Comparison of ENCODE assay signal across 10 cellular contexts in genomic region chrX:123590842-123591491, GRCh38.
DNase-seq lines count a peak whose midpoint lies in the region; ATAC-seq and TF ChIP-seq lines count a peak whose summit lies in the region.
"Had no signal": no experiment of that assay in that cellular context is flagged by ENCODE, and none has a peak within 500 bp of the region (broad histone marks: within the 10 kb centered on the region; RNA-seq: fewer than 3 reads in every experiment).

No MANE protein-coding gene starts in this region.

- H3K4me3 Mint-ChIP-seq in activated CD4-positive, alpha-beta memory T cell treated with anti-CD3 and anti-CD28 coated beads for 36 hours: peak overlapping the region; percentile 20
- no peak overlapping the region for H3K4me3 Mint-ChIP-seq in WTC11
- H3K4me3 Mint-ChIP-seq in CD4-positive, alpha-beta memory T cell: no peak overlapping the region

- H3K4me3 ChIP-seq in mucosa of descending colon: no peak overlapping the region
- H3K4me3 ChIP-seq in CD4-positive, alpha-beta memory T cell (ENCODE audit: low read length in 2 of 2): no peak overlapping the region
- H3K4me3 ChIP-seq in HAP-1: no peak overlapping the region
- H3K4me3 ChIP-seq: gastroesophageal sphincter had no signal

- in situ Hi-C loops in HAP-1 (cut with MboI; ENCODE audit: low sequenced_read_pairs): no loop called here

- H3K27me3 ChIP-seq in CD4-positive, alpha-beta memory T cell (ENCODE audit: insufficient read depth, low read length): no peaks in the 10 kb centered on the region
- H3K27me3 ChIP-seq in HAP-1 (ENCODE audit: low read depth): no peaks in the 10 kb centered on the region
- H3K27me3 ChIP-seq: gastroesophageal sphincter had no signal

- no peak overlapping the region for H3K27ac Mint-ChIP-seq in activated CD4-positive, alpha-beta memory T cell treated with anti-CD3 and anti-CD28 coated beads for 36 hours
- H3K27ac Mint-ChIP-seq in WTC11: no peak overlapping the region
- no peak overlapping the region for H3K27ac Mint-ChIP-seq in CD4-positive, alpha-beta memory T cell

- intact Hi-C loops in activated CD4-positive, alpha-beta memory T cell treated with anti-CD3 and anti-CD28 coated beads for 36 hours (cut with micrococcal nuclease): no loop called here
- intact Hi-C loops in mucosa of descending colon (cut with DNase I, micrococcal nuclease): no loop called here
- intact Hi-C loops in CD4-positive, alpha-beta memory T cell (cut with micrococcal nuclease): no loop called here

- peak; percentile 62 for ATAC-seq in GM18861 (IDR thresholded peaks at IDR 0.05; ENCODE audit: unreplicated experiment)
- peak; percentile 59 for ATAC-seq in HG02763 (IDR thresholded peaks at IDR 0.05; ENCODE audit: unreplicated experiment)
- ATAC-seq in mucosa of descending colon: peak; percentile 23
- no peak for ATAC-seq in WTC11
- ATAC-seq: gastroesophageal sphincter, SK-N-SH treated with all-trans-retinoic acid at 6 μM for 48 hours had no signal

- no peak for TF ChIP-seq CTCF in mucosa of descending colon (IDR thresholded peaks at IDR 0.05)
- TF ChIP-seq CTCF in WTC11 (IDR thresholded peaks at IDR 0.05): no peak

- H3K4me1 ChIP-seq in mucosa of descending colon (ENCODE audit: low read depth) (no peaks in the 10 kb centered on the region), HAP-1 (peaks cover 16% of the 10 kb centered on the region)
- H3K4me1 ChIP-seq in CD4-positive, alpha-beta memory T cell (ENCODE audit: insufficient read depth, low read length): peaks cover 9% of the 10 kb centered on the region
- H3K4me1 ChIP-seq: gastroesophageal sphincter had no signal

- no peaks in the 10 kb centered on the region for H3K9me3 Mint-ChIP-seq in activated CD4-positive, alpha-beta memory T cell treated with anti-CD3 and anti-CD28 coated beads for 36 hours
- H3K9me3 Mint-ChIP-seq in WTC11: no peaks in the 10 kb centered on the region
- H3K9me3 Mint-ChIP-seq in CD4-positive, alpha-beta memory T cell: no peaks in the 10 kb centered on the region

- H3K27me3 Mint-ChIP-seq in activated CD4-positive, alpha-beta memory T cell treated with anti-CD3 and anti-CD28 coated beads for 36 hours: no peaks in the 10 kb centered on the region
- H3K27me3 Mint-ChIP-seq in WTC11 (ENCODE audit: low read depth): no peaks in the 10 kb centered on the region
- no peaks in the 10 kb centered on the region for H3K27me3 Mint-ChIP-seq in CD4-positive, alpha-beta memory T cell

- no peaks in the 10 kb centered on the region for H3K36me3 ChIP-seq in mucosa of descending colon (ENCODE audit: low read depth)
- H3K36me3 ChIP-seq in CD4-positive, alpha-beta memory T cell (ENCODE audit: insufficient read depth, low read length): no peaks in the 10 kb centered on the region
- H3K36me3 ChIP-seq in HAP-1 (replicated peaks): no peaks in the 10 kb centered on the region
- H3K36me3 ChIP-seq: gastroesophageal sphincter had no signal

- CTCF ChIA-PET in activated CD4-positive, alpha-beta memory T cell treated with anti-CD3 and anti-CD28 coated beads for 36 hours (lab: Charles Lee): no interaction called here
- CTCF ChIA-PET in WTC11 (lab: Charles Lee): no interaction called here
- CTCF ChIA-PET in CD4-positive, alpha-beta memory T cell (lab: Charles Lee; ENCODE audit: partially characterized antibody): no interaction called here

- POLR2A ChIA-PET in activated CD4-positive, alpha-beta memory T cell treated with anti-CD3 and anti-CD28 coated beads for 36 hours (lab: Charles Lee): no interaction called here
- POLR2A ChIA-PET in WTC11 (lab: Charles Lee): no interaction called here
- POLR2A ChIA-PET in CD4-positive, alpha-beta memory T cell (lab: Charles Lee; ENCODE audit: partially characterized antibody): no interaction called here

- no peaks in the 10 kb centered on the region for H3K36me3 Mint-ChIP-seq in activated CD4-positive, alpha-beta memory T cell treated with anti-CD3 and anti-CD28 coated beads for 36 hours
- no peaks in the 10 kb centered on the region for H3K36me3 Mint-ChIP-seq in WTC11
- H3K36me3 Mint-ChIP-seq in CD4-positive, alpha-beta memory T cell: no peaks in the 10 kb centered on the region

- peaks cover 8% of the 10 kb centered on the region for H3K4me1 Mint-ChIP-seq in activated CD4-positive, alpha-beta memory T cell treated with anti-CD3 and anti-CD28 coated beads for 36 hours (ENCODE audit: low read depth)
- H3K4me1 Mint-ChIP-seq in WTC11: peaks cover 5% of the 10 kb centered on the region
- peaks cover 0 to 10% (median 8%) of the 10 kb centered on the region in 4 donors for H3K4me1 Mint-ChIP-seq in CD4-positive, alpha-beta memory T cell

- H3K27ac ChIP-seq in CD4-positive, alpha-beta memory T cell (ENCODE audit: low read depth, low read length): no peak overlapping the region
- H3K27ac ChIP-seq: gastroesophageal sphincter had no signal

- H3K9me3 ChIP-seq in mucosa of descending colon (no peaks in the 10 kb centered on the region), HAP-1 (no peaks in the 10 kb centered on the region)
- no peaks in the 10 kb centered on the region for H3K9me3 ChIP-seq in CD4-positive, alpha-beta memory T cell (ENCODE audit: control insufficient read depth in 1 of 2, low read length in 2 of 2)
- H3K9me3 ChIP-seq: gastroesophageal sphincter had no signal

- no peak for DNase-seq in activated CD4-positive, alpha-beta memory T cell treated with anti-CD3 and anti-CD28 coated beads for 36 hours
- no peak for DNase-seq in mucosa of descending colon
- DNase-seq in NCI-H2227 treated with DMSO at 0.1 percent for 48 hours (lab: John Stamatoyannopoulos, UW): no peak
- DNase-seq in WTC11 (ENCODE audit: low spot score): no peak
- DNase-seq in CD4-positive, alpha-beta memory T cell: no peak
- no peak for DNase-seq in HAP-1 (ENCODE audit: low spot score in 2 of 2)

TF ChIP-seq in WTC11, 78 proteins besides CTCF, POLR2A, EP300 and RAD21 (continues in another document):
- TF ChIP-seq ZNF138 (CRISPR knock-in tag; conservative IDR thresholded peaks at IDR 0.05) (no peak), NFE2L1 (CRISPR knock-in tag; IDR thresholded peaks at IDR 0.05) (no peak), FOXJ3 (CRISPR knock-in tag; IDR thresholded peaks at IDR 0.05; ENCODE audit: borderline replicate concordance) (no peak), JUN (CRISPR knock-in tag; IDR thresholded peaks at IDR 0.05) (no peak), ELF4 (CRISPR knock-in tag; IDR thresholded peaks at IDR 0.05; ENCODE audit: low read depth) (no peak), NR1H2 (CRISPR knock-in tag; IDR thresholded peaks at IDR 0.05) (no peak), ZNF532 (CRISPR knock-in tag; IDR thresholded peaks at IDR 0.05; ENCODE audit: borderline replicate concordance) (no peak), CBFB (CRISPR knock-in tag; IDR thresholded peaks at IDR 0.05; ENCODE audit: low read depth) (no peak)
- TF ChIP-seq, protein P1, sequence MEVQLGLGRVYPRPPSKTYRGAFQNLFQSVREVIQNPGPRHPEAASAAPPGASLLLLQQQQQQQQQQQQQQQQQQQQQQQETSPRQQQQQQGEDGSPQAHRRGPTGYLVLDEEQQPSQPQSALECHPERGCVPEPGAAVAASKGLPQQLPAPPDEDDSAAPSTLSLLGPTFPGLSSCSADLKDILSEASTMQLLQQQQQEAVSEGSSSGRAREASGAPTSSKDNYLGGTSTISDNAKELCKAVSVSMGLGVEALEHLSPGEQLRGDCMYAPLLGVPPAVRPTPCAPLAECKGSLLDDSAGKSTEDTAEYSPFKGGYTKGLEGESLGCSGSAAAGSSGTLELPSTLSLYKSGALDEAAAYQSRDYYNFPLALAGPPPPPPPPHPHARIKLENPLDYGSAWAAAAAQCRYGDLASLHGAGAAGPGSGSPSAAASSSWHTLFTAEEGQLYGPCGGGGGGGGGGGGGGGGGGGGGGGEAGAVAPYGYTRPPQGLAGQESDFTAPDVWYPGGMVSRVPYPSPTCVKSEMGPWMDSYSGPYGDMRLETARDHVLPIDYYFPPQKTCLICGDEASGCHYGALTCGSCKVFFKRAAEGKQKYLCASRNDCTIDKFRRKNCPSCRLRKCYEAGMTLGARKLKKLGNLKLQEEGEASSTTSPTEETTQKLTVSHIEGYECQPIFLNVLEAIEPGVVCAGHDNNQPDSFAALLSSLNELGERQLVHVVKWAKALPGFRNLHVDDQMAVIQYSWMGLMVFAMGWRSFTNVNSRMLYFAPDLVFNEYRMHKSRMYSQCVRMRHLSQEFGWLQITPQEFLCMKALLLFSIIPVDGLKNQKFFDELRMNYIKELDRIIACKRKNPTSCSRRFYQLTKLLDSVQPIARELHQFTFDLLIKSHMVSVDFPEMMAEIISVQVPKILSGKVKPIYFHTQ (CRISPR knock-in tag; IDR thresholded peaks at IDR 0.05): no peak
